Comparison of ENCODE assay signal across 1 cellular context in the genomic region with DNA sequence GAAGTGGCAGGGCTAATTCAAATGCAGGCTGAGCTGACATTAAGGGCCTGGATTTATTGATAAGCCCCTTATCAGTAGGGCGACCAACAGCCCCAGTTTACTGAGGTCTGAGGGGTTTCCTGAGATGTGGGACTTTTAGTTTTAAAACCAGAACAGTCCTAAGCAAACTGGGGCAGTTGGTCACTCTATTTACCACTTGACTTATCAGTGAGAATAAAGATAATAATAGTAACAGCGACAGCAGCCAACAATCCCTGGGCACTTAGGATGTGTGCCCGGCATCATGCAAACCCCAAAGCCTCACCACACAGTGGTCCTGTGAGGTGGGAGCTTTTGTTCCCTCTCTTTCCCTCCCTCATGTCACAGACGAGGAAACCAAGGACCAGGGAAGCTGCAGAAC.
TF ChIP-seq lines count a peak whose summit lies in the region.

No MANE protein-coding gene starts in this region.

TF ChIP-seq in K562, 482 proteins besides CTCF, POLR2A, EP300 and RAD21:
- TF ChIP-seq, protein P1, sequence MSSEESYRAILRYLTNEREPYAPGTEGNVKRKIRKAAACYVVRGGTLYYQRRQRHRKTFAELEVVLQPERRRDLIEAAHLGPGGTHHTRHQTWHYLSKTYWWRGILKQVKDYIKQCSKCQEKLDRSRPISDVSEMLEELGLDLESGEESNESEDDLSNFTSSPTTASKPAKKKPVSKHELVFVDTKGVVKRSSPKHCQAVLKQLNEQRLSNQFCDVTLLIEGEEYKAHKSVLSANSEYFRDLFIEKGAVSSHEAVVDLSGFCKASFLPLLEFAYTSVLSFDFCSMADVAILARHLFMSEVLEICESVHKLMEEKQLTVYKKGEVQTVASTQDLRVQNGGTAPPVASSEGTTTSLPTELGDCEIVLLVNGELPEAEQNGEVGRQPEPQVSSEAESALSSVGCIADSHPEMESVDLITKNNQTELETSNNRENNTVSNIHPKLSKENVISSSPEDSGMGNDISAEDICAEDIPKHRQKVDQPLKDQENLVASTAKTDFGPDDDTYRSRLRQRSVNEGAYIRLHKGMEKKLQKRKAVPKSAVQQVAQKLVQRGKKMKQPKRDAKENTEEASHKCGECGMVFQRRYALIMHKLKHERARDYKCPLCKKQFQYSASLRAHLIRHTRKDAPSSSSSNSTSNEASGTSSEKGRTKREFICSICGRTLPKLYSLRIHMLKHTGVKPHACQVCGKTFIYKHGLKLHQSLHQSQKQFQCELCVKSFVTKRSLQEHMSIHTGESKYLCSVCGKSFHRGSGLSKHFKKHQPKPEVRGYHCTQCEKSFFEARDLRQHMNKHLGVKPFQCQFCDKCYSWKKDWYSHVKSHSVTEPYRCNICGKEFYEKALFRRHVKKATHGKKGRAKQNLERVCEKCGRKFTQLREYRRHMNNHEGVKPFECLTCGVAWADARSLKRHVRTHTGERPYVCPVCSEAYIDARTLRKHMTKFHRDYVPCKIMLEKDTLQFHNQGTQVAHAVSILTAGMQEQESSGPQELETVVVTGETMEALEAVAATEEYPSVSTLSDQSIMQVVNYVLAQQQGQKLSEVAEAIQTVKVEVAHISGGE (CRISPR knock-in tag; IDR thresholded peaks at IDR 0.05) = 0 out of 6 replicates have a peak, but pooled peaks of 1 of the 3 experiments have one; percentile 2
- TF ChIP-seq TCF3 (CRISPR knock-in tag; IDR thresholded peaks at IDR 0.05) (0 out of 2 replicates have a peak, but pooled peaks have one; percentile 6), GTF2A2 (tag; IDR thresholded peaks at IDR 0.05) (no peak)
